15 cellular contexts compared by ENCODE assay signal in genomic region chr17:63592797-63593196, GRCh38.
"Had no signal": no experiment of that assay in that cellular context is flagged by ENCODE, and none has a peak within 500 bp of the region (broad histone marks: within the 10 kb centered on the region; RNA-seq: fewer than 3 reads in every experiment).

No MANE protein-coding gene starts in this region.

- H2AFZ ChIP-seq: parathyroid adenoma had no signal

- H3K9me3 ChIP-seq: esophagus squamous epithelium, sigmoid colon, spleen, thyroid gland had no signal

- H3K9ac ChIP-seq: parathyroid adenoma had no signal

- DNase-seq: activated CD4-positive, alpha-beta T cell treated with anti-CD3 and anti-CD28 coated beads, Interleukin-2, amount 50 U/mL, for 4 hours; activated naive CD4-positive, alpha-beta T cell treated with anti-CD3 and anti-CD28 coated beads, Interleukin-2, amount 50 U/mL, for 16 hours; dermis blood vessel endothelial cell; effector memory CD4-positive, alpha-beta T cell; esophagus squamous epithelium; left ventricle myocardium superior; naive thymus-derived CD4-positive, alpha-beta T cell; sigmoid colon; spleen; stimulated activated CD4-positive, alpha-beta T cell treated with anti-CD3 and anti-CD28 coated beads, Interleukin-4, amount 100 ng/mL, for 4 hours; stimulated activated naive B cell treated with anti-CD40 and anti-IgM and Interleukin-4, amounts not matched to agents 10 μg/mL and 1 μg/mL and 100 μg/mL, for 72 hours; thyroid gland had no signal

- H3K27ac Mint-ChIP-seq: activated T-helper 1 cell treated with anti-CD3 and anti-CD28 coated beads, Interleukin-12 subunit alpha, Interleukin-12 subunit beta, Interleukin-2, Interleukin-4 antibody, amounts not matched to agents 30 ng/mL and 10 ng/mL and 1 ng/mL, durations not matched to agents 14 hours and 24 hours and 36 hours had no signal

- H3K9me3 Mint-ChIP-seq: activated T-helper 1 cell treated with anti-CD3 and anti-CD28 coated beads, Interleukin-12 subunit alpha, Interleukin-12 subunit beta, Interleukin-2, Interleukin-4 antibody, amounts not matched to agents 30 ng/mL and 10 ng/mL and 1 ng/mL, durations not matched to agents 14 hours and 24 hours and 36 hours; naive thymus-derived CD4-positive, alpha-beta T cell; stimulated activated naive B cell treated with anti-CD40 and anti-IgM and Interleukin-4, amounts not matched to agents 10 μg/mL and 1 μg/mL and 100 μg/mL, for 72 hours had no signal

- H3K27ac ChIP-seq: cardiac muscle cell, esophagus squamous epithelium, parathyroid adenoma, sigmoid colon, spleen, thyroid gland had no signal

- H3K27me3 ChIP-seq: cardiac muscle cell, esophagus squamous epithelium, sigmoid colon, spleen, thyroid gland had no signal

- H3K4me1 ChIP-seq: esophagus squamous epithelium, parathyroid adenoma, sigmoid colon, thyroid gland had no signal

- H3K27me3 Mint-ChIP-seq: naive thymus-derived CD4-positive, alpha-beta T cell; stimulated activated naive B cell treated with anti-CD40 and anti-IgM and Interleukin-4, amounts not matched to agents 10 μg/mL and 1 μg/mL and 100 μg/mL, for 72 hours had no signal

- H3K4me3 Mint-ChIP-seq: activated T-helper 1 cell treated with anti-CD3 and anti-CD28 coated beads, Interleukin-12 subunit alpha, Interleukin-12 subunit beta, Interleukin-2, Interleukin-4 antibody, amounts not matched to agents 30 ng/mL and 10 ng/mL and 1 ng/mL, durations not matched to agents 14 hours and 24 hours and 36 hours; naive thymus-derived CD4-positive, alpha-beta T cell; stimulated activated naive B cell treated with anti-CD40 and anti-IgM and Interleukin-4, amounts not matched to agents 10 μg/mL and 1 μg/mL and 100 μg/mL, for 72 hours had no signal

- ATAC-seq: left ventricle myocardium superior; naive thymus-derived CD4-positive, alpha-beta T cell; stimulated activated naive B cell treated with anti-CD40 and anti-IgM and Interleukin-4, amounts not matched to agents 10 μg/mL and 1 μg/mL and 100 μg/mL, for 72 hours had no signal

- H3K4me3 ChIP-seq: cardiac muscle cell, esophagus squamous epithelium, sigmoid colon, spleen, thyroid gland had no signal
